2 cellular contexts compared by ENCODE assay signal in genomic region chr1:25586181-25586588, GRCh38.
A peak's percentile ranks its signal among the peaks of the same experiment; 100 is the strongest.
TF ChIP-seq lines count a peak whose summit lies in the region.

No MANE protein-coding gene starts in this region.

TF ChIP-seq in HepG2, 621 proteins besides CTCF, POLR2A, EP300 and RAD21:
- TF ChIP-seq, protein P1, sequence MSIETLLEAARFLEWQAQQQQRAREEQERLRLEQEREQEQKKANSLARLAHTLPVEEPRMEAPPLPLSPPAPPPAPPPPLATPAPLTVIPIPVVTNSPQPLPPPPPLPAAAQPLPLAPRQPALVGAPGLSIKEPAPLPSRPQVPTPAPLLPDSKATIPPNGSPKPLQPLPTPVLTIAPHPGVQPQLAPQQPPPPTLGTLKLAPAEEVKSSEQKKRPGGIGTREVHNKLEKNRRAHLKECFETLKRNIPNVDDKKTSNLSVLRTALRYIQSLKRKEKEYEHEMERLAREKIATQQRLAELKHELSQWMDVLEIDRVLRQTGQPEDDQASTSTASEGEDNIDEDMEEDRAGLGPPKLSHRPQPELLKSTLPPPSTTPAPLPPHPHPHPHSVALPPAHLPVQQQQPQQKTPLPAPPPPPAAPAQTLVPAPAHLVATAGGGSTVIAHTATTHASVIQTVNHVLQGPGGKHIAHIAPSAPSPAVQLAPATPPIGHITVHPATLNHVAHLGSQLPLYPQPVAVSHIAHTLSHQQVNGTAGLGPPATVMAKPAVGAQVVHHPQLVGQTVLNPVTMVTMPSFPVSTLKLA (IDR thresholded peaks at IDR 0.05): peak; percentile 90
- TF ChIP-seq ZNF33A (CRISPR knock-in tag; IDR thresholded peaks at IDR 0.05; ENCODE audit: borderline replicate concordance): no peak

TF ChIP-seq in K562, 482 proteins besides CTCF, POLR2A, EP300 and RAD21 (continues in another document):
- TF ChIP-seq PHB2 (IDR thresholded peaks at IDR 0.05; ENCODE audit: low read depth) (no peak), HNRNPLL (IDR thresholded peaks at IDR 0.05; ENCODE audit: low read depth, low read length, poor library complexity, severe bottlenecking) (no peak), TCF3 (CRISPR knock-in tag; IDR thresholded peaks at IDR 0.05) (peak; percentile 48; the same call in 1 of the 2 replicates), ARID2 (IDR thresholded peaks at IDR 0.05) (no peak), ARID1B (IDR thresholded peaks at IDR 0.05) (peak; percentile 8; the same call in 1 of the 2 replicates), TEAD2 (tag; IDR thresholded peaks at IDR 0.05) (no peak), ZNF75A (CRISPR knock-in tag; IDR thresholded peaks at IDR 0.05) (no peak), SMAD1 (IDR thresholded peaks at IDR 0.05; ENCODE audit: low read depth, low read length, partially characterized antibody) (no peak), CEBPZ (IDR thresholded peaks at IDR 0.05; ENCODE audit: borderline replicate concordance, low read depth, low read length) (no peak), RCOR1 (IDR thresholded peaks at IDR 0.05; ENCODE audit: borderline replicate concordance in 1 of 2, low read depth in 2 of 2, low read length in 2 of 2) (peak in 1 of 2 experiments; percentile 36; a peak in 1 of 4 replicates), ZNF395 (CRISPR knock-in tag; IDR thresholded peaks at IDR 0.05) (no peak), KDM1A (IDR thresholded peaks at IDR 0.05) (peak in 1 of 2 experiments; percentile 41; a peak in 1 of 4 replicates), HLTF (IDR thresholded peaks at IDR 0.05) (no peak), ZEB2 (IDR thresholded peaks at IDR 0.05) (no peak), CBFA2T3 (IDR thresholded peaks at IDR 0.05) (peak; percentile 60), E2F1 (CRISPR knock-in tag; IDR thresholded peaks at IDR 0.05) (no peak), SIX5 (IDR thresholded peaks at IDR 0.05; ENCODE audit: borderline replicate concordance in 1 of 2, insufficient read depth in 1 of 2, low read depth in 1 of 2, low read length in 2 of 2) (no peak), CBFA2T2 (conservative IDR thresholded peaks at IDR 0.05) (peak; percentile 17; the same call in 1 of the 2 replicates), TOE1 (IDR thresholded peaks at IDR 0.05; ENCODE audit: borderline replicate concordance) (no peak), TOE1 (CRISPR knock-in tag; IDR thresholded peaks at IDR 0.05; ENCODE audit: borderline replicate concordance, low read depth) (no peak), CREBBP (IDR thresholded peaks at IDR 0.05; ENCODE audit: low read depth, low read length) (no peak), OTX1 (CRISPR knock-in tag; IDR thresholded peaks at IDR 0.05) (no peak), ZNF707 (CRISPR knock-in tag; conservative IDR thresholded peaks at IDR 0.05) (no peak), ZBTB5 (IDR thresholded peaks at IDR 0.05) (no peak), JUN (IDR thresholded peaks at IDR 0.05; ENCODE audit: borderline replicate concordance, low read depth, low read length) (no peak), JUN (CRISPR knock-in tag; IDR thresholded peaks at IDR 0.05; ENCODE audit: borderline replicate concordance) (no peak), POLR3G (IDR thresholded peaks at IDR 0.05; ENCODE audit: extremely low read depth, insufficient read length, insufficient replicate concordance) (no peak), CHCHD3 (CRISPR knock-in tag; IDR thresholded peaks at IDR 0.05) (no peak), DPF2 (IDR thresholded peaks at IDR 0.05) (peak; percentile 25; the same call in 1 of the 2 replicates), TEAD4 (IDR thresholded peaks at IDR 0.05; ENCODE audit: low read length) (no peak), TEAD4 (CRISPR knock-in tag; IDR thresholded peaks at IDR 0.05; ENCODE audit: borderline replicate concordance) (no peak), ZNF408 (CRISPR knock-in tag; IDR thresholded peaks at IDR 0.05; ENCODE audit: low read depth) (no peak), PTRF (tag; IDR thresholded peaks at IDR 0.05) (no peak), ZFPM2 (CRISPR knock-in tag; IDR thresholded peaks at IDR 0.05) (no peak), PHTF2 (CRISPR knock-in tag; IDR thresholded peaks at IDR 0.05) (no peak), SUPT5H (IDR thresholded peaks at IDR 0.05) (no peak), NFATC3 (IDR thresholded peaks at IDR 0.05) (no peak), TAF9B (IDR thresholded peaks at IDR 0.05; ENCODE audit: partially characterized antibody) (no peak), ZNF444 (CRISPR knock-in tag; IDR thresholded peaks at IDR 0.05) (no peak), EGR1 (conservative IDR thresholded peaks at IDR 0.05) (no peak)
- TF ChIP-seq, protein P2, sequence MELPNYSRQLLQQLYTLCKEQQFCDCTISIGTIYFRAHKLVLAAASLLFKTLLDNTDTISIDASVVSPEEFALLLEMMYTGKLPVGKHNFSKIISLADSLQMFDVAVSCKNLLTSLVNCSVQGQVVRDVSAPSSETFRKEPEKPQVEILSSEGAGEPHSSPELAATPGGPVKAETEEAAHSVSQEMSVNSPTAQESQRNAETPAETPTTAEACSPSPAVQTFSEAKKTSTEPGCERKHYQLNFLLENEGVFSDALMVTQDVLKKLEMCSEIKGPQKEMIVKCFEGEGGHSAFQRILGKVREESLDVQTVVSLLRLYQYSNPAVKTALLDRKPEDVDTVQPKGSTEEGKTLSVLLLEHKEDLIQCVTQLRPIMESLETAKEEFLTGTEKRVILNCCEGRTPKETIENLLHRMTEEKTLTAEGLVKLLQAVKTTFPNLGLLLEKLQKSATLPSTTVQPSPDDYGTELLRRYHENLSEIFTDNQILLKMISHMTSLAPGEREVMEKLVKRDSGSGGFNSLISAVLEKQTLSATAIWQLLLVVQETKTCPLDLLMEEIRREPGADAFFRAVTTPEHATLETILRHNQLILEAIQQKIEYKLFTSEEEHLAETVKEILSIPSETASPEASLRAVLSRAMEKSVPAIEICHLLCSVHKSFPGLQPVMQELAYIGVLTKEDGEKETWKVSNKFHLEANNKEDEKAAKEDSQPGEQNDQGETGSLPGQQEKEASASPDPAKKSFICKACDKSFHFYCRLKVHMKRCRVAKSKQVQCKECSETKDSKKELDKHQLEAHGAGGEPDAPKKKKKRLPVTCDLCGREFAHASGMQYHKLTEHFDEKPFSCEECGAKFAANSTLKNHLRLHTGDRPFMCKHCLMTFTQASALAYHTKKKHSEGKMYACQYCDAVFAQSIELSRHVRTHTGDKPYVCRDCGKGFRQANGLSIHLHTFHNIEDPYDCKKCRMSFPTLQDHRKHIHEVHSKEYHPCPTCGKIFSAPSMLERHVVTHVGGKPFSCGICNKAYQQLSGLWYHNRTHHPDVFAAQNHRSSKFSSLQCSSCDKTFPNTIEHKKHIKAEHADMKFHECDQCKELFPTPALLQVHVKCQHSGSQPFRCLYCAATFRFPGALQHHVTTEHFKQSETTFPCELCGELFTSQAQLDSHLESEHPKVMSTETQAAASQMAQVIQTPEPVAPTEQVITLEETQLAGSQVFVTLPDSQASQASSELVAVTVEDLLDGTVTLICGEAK (IDR thresholded peaks at IDR 0.05): no peak
- TF ChIP-seq, protein P2 (CRISPR knock-in tag; IDR thresholded peaks at IDR 0.05): no peak
- TF ChIP-seq, protein P3, sequence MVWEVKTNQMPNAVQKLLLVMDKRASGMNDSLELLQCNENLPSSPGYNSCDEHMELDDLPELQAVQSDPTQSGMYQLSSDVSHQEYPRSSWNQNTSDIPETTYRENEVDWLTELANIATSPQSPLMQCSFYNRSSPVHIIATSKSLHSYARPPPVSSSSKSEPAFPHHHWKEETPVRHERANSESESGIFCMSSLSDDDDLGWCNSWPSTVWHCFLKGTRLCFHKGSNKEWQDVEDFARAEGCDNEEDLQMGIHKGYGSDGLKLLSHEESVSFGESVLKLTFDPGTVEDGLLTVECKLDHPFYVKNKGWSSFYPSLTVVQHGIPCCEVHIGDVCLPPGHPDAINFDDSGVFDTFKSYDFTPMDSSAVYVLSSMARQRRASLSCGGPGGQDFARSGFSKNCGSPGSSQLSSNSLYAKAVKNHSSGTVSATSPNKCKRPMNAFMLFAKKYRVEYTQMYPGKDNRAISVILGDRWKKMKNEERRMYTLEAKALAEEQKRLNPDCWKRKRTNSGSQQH (CRISPR knock-in tag; IDR thresholded peaks at IDR 0.05): no peak
